Comparison of ENCODE assay signal across 10 cellular contexts in the genomic region with DNA sequence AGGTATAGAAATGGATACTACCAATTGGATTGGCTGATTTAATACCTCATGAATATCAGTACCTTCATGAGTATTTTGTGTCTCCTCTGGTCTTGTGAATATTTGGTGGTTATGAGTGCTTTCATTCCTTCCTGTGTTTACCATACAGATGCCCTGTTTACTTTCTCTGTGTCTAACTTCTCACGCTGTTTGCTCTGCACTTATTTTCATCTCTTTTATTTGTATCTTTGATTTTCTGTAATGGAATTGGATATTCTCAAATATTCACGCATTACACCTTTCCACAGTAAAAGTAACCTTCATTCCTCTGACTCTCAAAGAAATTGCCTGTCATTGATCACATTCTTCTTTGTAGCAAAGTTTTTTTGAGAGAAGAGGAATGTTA. TPM values are rescaled to one million over a fixed set of nuclear protein-coding genes. Genes with fewer than 3 reads are reported as not detected.
DNase-seq lines count a peak whose midpoint lies in the region; ATAC-seq, FAIRE-seq and TF ChIP-seq lines count a peak whose summit lies in the region.
"Had no signal": no experiment of that assay in that cellular context is flagged by ENCODE, and none has a peak within 500 bp of the region (broad histone marks: within the 10 kb centered on the region; RNA-seq: fewer than 3 reads in every experiment).

No MANE protein-coding gene starts in this region.

- H3K4me3 Mint-ChIP-seq in naive thymus-derived CD4-positive, alpha-beta T cell, result peak overlapping the region in 5 of 10 donors; percentile 12 to 62 (median 45)
- H3K4me3 Mint-ChIP-seq: WTC11 had no signal

- H3K36me3 ChIP-seq in left ventricle myocardium inferior, result no peaks in the 10 kb centered on the region
- H3K36me3 ChIP-seq in naive thymus-derived CD4-positive, alpha-beta T cell (ENCODE audit: control insufficient read depth in 2 of 3, insufficient read depth in 3 of 3, low read length in 3 of 3), result peaks cover 0 to 22% (median 0%) of the 10 kb centered on the region in 3 experiments
- H3K36me3 ChIP-seq in uterus, result no peaks in the 10 kb centered on the region

- TF ChIP-seq POLR2A in uterus (IDR thresholded peaks at IDR 0.05), result no peak

- TF ChIP-seq CTCF in left ventricle myocardium inferior (IDR thresholded peaks at IDR 0.05; ENCODE audit: borderline replicate concordance) (no peak), uterus (IDR thresholded peaks at IDR 0.05) (no peak)

- H3K9me3 ChIP-seq in left ventricle myocardium inferior (replicated peaks) (no peaks in the 10 kb centered on the region), uterus (no peaks in the 10 kb centered on the region)
- no peaks in the 10 kb centered on the region for H3K9me3 ChIP-seq in naive thymus-derived CD4-positive, alpha-beta T cell (ENCODE audit: control insufficient read depth in 2 of 3, low read length in 3 of 3)

- no peaks in the 10 kb centered on the region for H3K9me3 Mint-ChIP-seq in naive thymus-derived CD4-positive, alpha-beta T cell
- H3K9me3 Mint-ChIP-seq: WTC11 had no signal

- H3K27ac ChIP-seq in left ventricle myocardium inferior (replicated peaks), result peak overlapping the region; percentile 79
- peak overlapping the region; percentile 20 for H3K27ac ChIP-seq in naive thymus-derived CD4-positive, alpha-beta T cell (ENCODE audit: low read depth, low read length)
- peak overlapping the region; percentile 6 to 50 for H3K27ac ChIP-seq in uterus

- no peaks in the 10 kb centered on the region for H3K27me3 Mint-ChIP-seq in naive thymus-derived CD4-positive, alpha-beta T cell

- H3K27ac Mint-ChIP-seq in naive thymus-derived CD4-positive, alpha-beta T cell, result peak overlapping the region in 5 of 9 donors; percentile 33 to 82 (median 57)
- H3K27ac Mint-ChIP-seq: WTC11 had no signal

- FAIRE-seq in colon (lab: Jason Lieb, UNC), result peak; percentile 53
- FAIRE-seq: H54 had no signal

- CTCF ChIA-PET in naive thymus-derived CD4-positive, alpha-beta T cell (lab: Charles Lee), result no interaction called here

- H3K36me3 Mint-ChIP-seq in naive thymus-derived CD4-positive, alpha-beta T cell, result peaks cover 0 to 40% (median 31%) of the 10 kb centered on the region in 5 donors
- H3K36me3 Mint-ChIP-seq: WTC11 had no signal

- POLR2A ChIA-PET in naive thymus-derived CD4-positive, alpha-beta T cell (lab: Charles Lee), result interaction anchor here (2.5 kb wide), 1 partner anchor 9 kb away, joined by 8 read pairs; no protein-coding TSS in a partner anchor

- H3K4me1 Mint-ChIP-seq in naive thymus-derived CD4-positive, alpha-beta T cell, result peaks cover 30 to 93% (median 82%) of the 10 kb centered on the region in 7 donors
- H3K4me1 Mint-ChIP-seq: WTC11 had no signal

- DNase-seq in left ventricle myocardium inferior (no peak), Right ventricle myocardium superior (no peak), uterus (no peak)
- no peak for DNase-seq in naive thymus-derived CD4-positive, alpha-beta T cell
- no peak for DNase-seq in stimulated activated CD4-positive, alpha-beta T cell treated with anti-CD3 and anti-CD28 coated beads, Interleukin-4, amount 100 ng/mL, for 1 hour

- H3K4me3 ChIP-seq in left ventricle myocardium inferior, result no peak overlapping the region
- no peak overlapping the region for H3K4me3 ChIP-seq in naive thymus-derived CD4-positive, alpha-beta T cell (ENCODE audit: low read length)
- no peak overlapping the region for H3K4me3 ChIP-seq in uterus

- ATAC-seq in Right ventricle myocardium superior (ENCODE audit: poor library complexity) (no peak), HG03442 (IDR thresholded peaks at IDR 0.05; ENCODE audit: unreplicated experiment) (no peak), HG02870 (IDR thresholded peaks at IDR 0.05; ENCODE audit: unreplicated experiment) (no peak)
- ATAC-seq in naive thymus-derived CD4-positive, alpha-beta T cell, result no peak
- ATAC-seq: WTC11 had no signal

- H3K4me1 ChIP-seq in left ventricle myocardium inferior, result peaks cover 89% of the 10 kb centered on the region
- H3K4me1 ChIP-seq in naive thymus-derived CD4-positive, alpha-beta T cell (ENCODE audit: control insufficient read depth in 2 of 2, insufficient read depth in 2 of 2, low read length in 2 of 2), result peaks cover 0 to 44% of the 10 kb centered on the region in 2 donors
- peaks cover 0 to 14% of the 10 kb centered on the region in 2 donors for H3K4me1 ChIP-seq in uterus

- intact Hi-C loops in left ventricle myocardium inferior (cut with micrococcal nuclease) (no loop called here), Right ventricle myocardium superior (cut with DNase I) (no loop called here), uterus (cut with DNase I; ENCODE audit: low total_unique reads) (no loop called here)
- intact Hi-C loops in naive thymus-derived CD4-positive, alpha-beta T cell (cut with micrococcal nuclease), result no loop called here

- no peaks in the 10 kb centered on the region for H3K27me3 ChIP-seq in left ventricle myocardium inferior (ENCODE audit: low read depth)
- H3K27me3 ChIP-seq in naive thymus-derived CD4-positive, alpha-beta T cell (ENCODE audit: control insufficient read depth in 2 of 2, insufficient read depth in 2 of 2, low read length in 2 of 2), result no peaks in the 10 kb centered on the region
- H3K27me3 ChIP-seq in uterus, result no peaks in the 10 kb centered on the region

RNA-seq across cellular contexts. Expression of a gene that starts 16.8 kb away (rescaled TPM):
- total RNA-seq in left ventricle myocardium inferior, result 18.9 TPM
- 21.0 TPM for total RNA-seq in Right ventricle myocardium superior
- total RNA-seq in naive thymus-derived CD4-positive, alpha-beta T cell, result 100 to 1,000 TPM in 2 of 5 experiments, 10 to 100 TPM in 3; 30.5 to 111 (median 80.2) TPM
- 10 to 100 TPM; 52.8 to 58.8 TPM for polyA plus RNA-seq in naive thymus-derived CD4-positive, alpha-beta T cell
- total RNA-seq in uterus, result 10 to 100 TPM; 19.7 to 31.0 (median 29.2) TPM

RNA-seq across cellular contexts. Expression of a gene that starts 17.0 kb away (rescaled TPM):
- total RNA-seq in left ventricle myocardium inferior (18.3 TPM), Right ventricle myocardium superior (18.6 TPM), uterus (10 to 100 TPM in 1 of 4 donors, 1 to 10 TPM in 3; 3.5 to 25.0 (median 8.8) TPM)
- total RNA-seq in naive thymus-derived CD4-positive, alpha-beta T cell, result 10 to 100 TPM in 3 of 5 experiments, 1 to 10 TPM in 2; 9.5 to 12.2 (median 10.3) TPM
- polyA plus RNA-seq in naive thymus-derived CD4-positive, alpha-beta T cell, result 10 to 100 TPM; 12.1 to 18.2 TPM

Comparison
In these comparisons a context has a peak if more than half of its experiments do, and no peak if none do; other contexts are left out.
1. H3K27ac ChIP-seq: peak in every context shown above with its lines; median percentile 79 in left ventricle myocardium inferior; 28 in uterus; 20 in naive thymus-derived CD4-positive, alpha-beta T cell.